1 cellular context compared by ENCODE assay signal in the genomic region with DNA sequence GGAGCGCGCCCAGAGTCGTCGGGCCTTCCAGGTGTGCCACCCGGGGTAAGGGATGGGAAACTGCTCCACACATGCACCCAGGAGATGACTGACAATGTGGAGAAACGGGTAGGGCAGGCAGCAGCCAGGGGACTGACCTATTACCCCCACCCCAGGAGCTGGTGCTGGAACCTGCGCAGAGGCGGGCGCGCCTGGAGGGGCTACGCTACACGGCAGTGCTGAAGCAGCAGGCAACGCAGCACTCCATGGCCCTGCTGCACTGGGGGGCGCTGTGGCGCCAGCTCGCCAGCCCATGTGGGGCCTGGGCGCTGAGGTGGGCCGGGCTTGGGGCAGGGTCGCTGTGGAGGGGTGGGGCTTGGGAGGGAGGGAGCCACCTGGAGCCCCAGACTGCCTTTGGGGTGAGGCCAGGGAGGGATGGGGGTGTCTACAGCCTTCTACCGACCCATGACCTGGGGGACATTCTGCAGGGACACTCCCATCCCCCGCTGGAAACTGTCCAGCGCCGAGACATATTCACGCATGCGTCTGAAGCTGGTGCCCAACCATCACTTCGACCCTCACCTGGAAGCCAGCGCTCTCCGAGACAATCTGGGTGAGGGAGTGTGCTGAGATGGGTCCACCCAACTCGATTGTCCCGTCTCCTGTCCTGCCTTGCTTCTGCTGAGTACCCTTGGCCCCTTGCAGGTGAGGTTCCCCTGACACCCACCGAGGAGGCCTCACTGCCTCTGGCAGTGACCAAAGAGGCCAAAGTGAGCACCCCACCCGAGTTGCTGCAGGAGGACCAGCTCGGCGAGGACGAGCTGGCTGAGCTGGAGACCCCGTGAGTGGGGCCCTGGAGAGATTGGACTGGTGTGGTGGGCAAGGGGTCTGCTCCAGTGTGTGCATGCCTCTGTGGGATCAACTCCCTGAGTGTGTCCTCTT.
TF ChIP-seq lines count a peak whose summit lies in the region.

No MANE protein-coding gene starts in this region.

TF ChIP-seq in K562, 482 proteins besides CTCF, POLR2A, EP300 and RAD21:
- TF ChIP-seq ZBTB8A (IDR thresholded peaks at IDR 0.05; ENCODE audit: partially characterized antibody) (no peak), ZBTB33 (CRISPR knock-in tag; IDR thresholded peaks at IDR 0.05) (peak; percentile 97), ZNF764 (CRISPR knock-in tag; IDR thresholded peaks at IDR 0.05; ENCODE audit: low read depth) (no peak), CTCFL (IDR thresholded peaks at IDR 0.05; ENCODE audit: borderline replicate concordance, insufficient read depth, low read depth, low read length, poor library complexity, severe bottlenecking) (peak; percentile 90), MYBL2 (IDR thresholded peaks at IDR 0.05; ENCODE audit: low read depth) (no peak), MYBL2 (CRISPR knock-in tag; IDR thresholded peaks at IDR 0.05; ENCODE audit: borderline replicate concordance) (no peak), TFAM (CRISPR knock-in tag; conservative IDR thresholded peaks at IDR 0.05) (no peak), NFIC (IDR thresholded peaks at IDR 0.05) (peak; percentile 63), POLR2G (IDR thresholded peaks at IDR 0.05; ENCODE audit: low read depth, low read length) (peak; percentile 57), ZBTB7A (IDR thresholded peaks at IDR 0.05; ENCODE audit: borderline replicate concordance, control insufficient read depth, low read depth, low read length) (peak; percentile 55; the same call in 1 of the 2 replicates), MAX (CRISPR knock-in tag; IDR thresholded peaks at IDR 0.05) (0 out of 2 replicates have a peak, but pooled peaks have one; percentile 15), MYNN (IDR thresholded peaks at IDR 0.05) (no peak), MYNN (CRISPR knock-in tag; IDR thresholded peaks at IDR 0.05) (no peak), DACH1 (IDR thresholded peaks at IDR 0.05; ENCODE audit: partially characterized antibody) (no peak), POLR2AphosphoS5 (IDR thresholded peaks at IDR 0.05; ENCODE audit: control insufficient read depth, insufficient read depth, low read depth, low read length) (no peak), PCBP1 (IDR thresholded peaks at IDR 0.05; ENCODE audit: low read depth, low read length, poor library complexity, severe bottlenecking) (peak; percentile 49)
- TF ChIP-seq, protein P1, sequence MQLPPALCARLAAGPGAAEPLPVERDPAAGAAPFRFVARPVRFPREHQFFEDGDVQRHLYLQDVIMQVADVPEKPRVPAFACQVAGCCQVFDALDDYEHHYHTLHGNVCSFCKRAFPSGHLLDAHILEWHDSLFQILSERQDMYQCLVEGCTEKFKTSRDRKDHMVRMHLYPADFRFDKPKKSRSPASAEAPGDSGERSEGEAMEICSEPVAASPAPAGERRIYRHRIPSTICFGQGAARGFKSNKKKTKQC (CRISPR knock-in tag; IDR thresholded peaks at IDR 0.05) = no peak
- TF ChIP-seq, protein P2, sequence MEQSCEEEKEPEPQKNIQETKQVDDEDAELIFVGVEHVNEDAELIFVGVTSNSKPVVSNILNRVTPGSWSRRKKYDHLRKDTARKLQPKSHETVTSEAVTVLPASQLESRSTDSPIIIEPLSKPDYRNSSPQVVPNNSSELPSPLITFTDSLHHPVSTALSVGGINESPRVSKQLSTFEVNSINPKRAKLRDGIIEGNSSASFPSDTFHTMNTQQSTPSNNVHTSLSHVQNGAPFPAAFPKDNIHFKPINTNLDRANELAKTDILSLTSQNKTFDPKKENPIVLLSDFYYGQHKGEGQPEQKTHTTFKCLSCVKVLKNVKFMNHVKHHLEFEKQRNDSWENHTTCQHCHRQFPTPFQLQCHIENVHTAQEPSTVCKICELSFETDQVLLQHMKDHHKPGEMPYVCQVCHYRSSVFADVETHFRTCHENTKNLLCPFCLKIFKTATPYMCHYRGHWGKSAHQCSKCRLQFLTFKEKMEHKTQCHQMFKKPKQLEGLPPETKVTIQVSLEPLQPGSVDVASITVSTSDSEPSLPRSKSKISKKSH (CRISPR knock-in tag; IDR thresholded peaks at IDR 0.05) = no peak
